ENCODE assay signal across 10 cellular contexts in the genomic region with DNA sequence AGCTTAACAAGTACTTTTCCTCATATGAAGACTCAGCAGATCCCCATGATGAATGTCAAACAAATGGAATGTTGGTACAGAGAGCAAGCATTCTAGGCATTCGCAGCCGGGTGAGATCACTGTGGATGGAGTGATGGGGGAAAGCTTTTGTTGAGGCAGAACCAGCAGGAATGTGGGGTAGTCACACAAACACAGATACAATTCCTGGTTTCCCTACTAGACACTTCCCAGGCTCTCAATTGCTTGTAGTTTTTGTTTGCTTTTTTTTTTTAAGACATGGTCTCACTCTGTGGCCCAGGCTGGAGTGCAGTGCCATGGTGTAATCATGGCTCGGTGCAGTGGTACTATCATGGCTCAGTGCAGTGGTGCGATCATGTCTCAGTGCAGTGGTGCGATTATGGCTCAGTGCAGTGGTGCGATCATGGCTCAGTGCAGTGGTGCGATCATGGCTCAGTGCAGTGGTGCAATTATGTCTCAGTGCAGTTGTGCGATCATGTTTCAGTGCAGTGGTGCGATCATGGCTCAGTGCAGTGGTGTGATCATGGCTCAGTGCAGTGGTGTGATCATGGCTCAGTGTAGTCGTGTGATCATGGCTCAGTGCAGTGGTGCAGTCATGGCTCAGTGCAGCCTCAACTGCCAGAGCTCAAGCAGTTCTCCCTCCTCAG. TPM values are rescaled to one million over a fixed set of nuclear protein-coding genes. Genes with fewer than 3 reads are reported as not detected.
DNase-seq lines count a peak whose midpoint lies in the region; ATAC-seq lines count a peak whose summit lies in the region.
"Had no signal": no experiment of that assay in that cellular context is flagged by ENCODE, and none has a peak within 500 bp of the region (broad histone marks: within the 10 kb centered on the region; RNA-seq: fewer than 3 reads in every experiment).

No MANE protein-coding gene starts in this region.

- no peak overlapping the region for H3K27ac Mint-ChIP-seq in natural killer cell treated with Interleukin-12 subunit alpha and Interleukin-12 subunit beta and Interleukin-15 and Interleukin-18, amount 100 ng/mL, for 72 hours
- H3K27ac Mint-ChIP-seq: memory B cell had no signal

- H3K4me3 Mint-ChIP-seq in natural killer cell treated with Interleukin-12 subunit alpha and Interleukin-12 subunit beta and Interleukin-15 and Interleukin-18, amount 100 ng/mL, for 72 hours, result no peak overlapping the region
- H3K4me3 Mint-ChIP-seq: activated naive CD8-positive, alpha-beta T cell; memory B cell had no signal

- no peaks in the 10 kb centered on the region for H3K36me3 Mint-ChIP-seq in natural killer cell treated with Interleukin-12 subunit alpha and Interleukin-12 subunit beta and Interleukin-15 and Interleukin-18, amount 100 ng/mL, for 72 hours
- H3K36me3 Mint-ChIP-seq: activated naive CD8-positive, alpha-beta T cell; memory B cell had no signal

- no peak for ATAC-seq in HG02938 (IDR thresholded peaks at IDR 0.05; ENCODE audit: unreplicated experiment)
- no peak for ATAC-seq in natural killer cell treated with Interleukin-12 subunit alpha and Interleukin-12 subunit beta and Interleukin-15 and Interleukin-18, amount 100 ng/mL, for 72 hours

- H3K9me3 Mint-ChIP-seq in natural killer cell treated with Interleukin-12 subunit alpha and Interleukin-12 subunit beta and Interleukin-15 and Interleukin-18, amount 100 ng/mL, for 72 hours, result no peaks in the 10 kb centered on the region
- H3K9me3 Mint-ChIP-seq: memory B cell had no signal

- no peak overlapping the region for H3K4me3 ChIP-seq in rectal smooth muscle tissue (ENCODE audit: low read length)

- H3K27me3 ChIP-seq in rectal smooth muscle tissue (ENCODE audit: control insufficient read depth, insufficient read depth, low read length), result no peaks in the 10 kb centered on the region

- peak; percentile 98 for DNase-seq in ELR (ENCODE audit: low read depth)
- peak; percentile 60 for DNase-seq in RKO (ENCODE audit: low spot score)
- DNase-seq in fibroblast of gingiva (ENCODE audit: low read depth), result peak; percentile 72
- no peak for DNase-seq in natural killer cell treated with Interleukin-12 subunit alpha and Interleukin-12 subunit beta and Interleukin-15 and Interleukin-18, amount 100 ng/mL, for 72 hours (ENCODE audit: low spot score)
- DNase-seq in NCI-H82 treated with DMSO at 0.1 percent for 48 hours (lab: John Stamatoyannopoulos, UW; ENCODE audit: unreplicated experiment), result no peak
- DNase-seq in stimulated activated CD4-positive, alpha-beta T cell treated with anti-CD3 and anti-CD28 coated beads, Interleukin-4, amount 100 ng/mL, for 24 hours, result no peak

- no peak overlapping the region for H3K9ac ChIP-seq in rectal smooth muscle tissue (ENCODE audit: low read length)

- peaks cover 24% of the 10 kb centered on the region in 2 donors for H3K4me1 Mint-ChIP-seq in natural killer cell treated with Interleukin-12 subunit alpha and Interleukin-12 subunit beta and Interleukin-15 and Interleukin-18, amount 100 ng/mL, for 72 hours (ENCODE audit: low read depth in 2 of 2)

- peak overlapping the region; percentile 56 for H3K27ac ChIP-seq in rectal smooth muscle tissue (ENCODE audit: low read depth, low read length)

- H3K4me1 ChIP-seq in rectal smooth muscle tissue (ENCODE audit: control insufficient read depth, insufficient read depth, low read length), result peaks cover 15% of the 10 kb centered on the region

- no peaks in the 10 kb centered on the region for H3K36me3 ChIP-seq in rectal smooth muscle tissue (ENCODE audit: control insufficient read depth, insufficient read depth, low read length)

- H3K27me3 Mint-ChIP-seq in natural killer cell treated with Interleukin-12 subunit alpha and Interleukin-12 subunit beta and Interleukin-15 and Interleukin-18, amount 100 ng/mL, for 72 hours, result peaks cover 12 to 13% of the 10 kb centered on the region in 2 donors
- H3K27me3 Mint-ChIP-seq: activated naive CD8-positive, alpha-beta T cell had no signal

RNA-seq across cellular contexts. Expression of a gene that starts 15.4 kb away (rescaled TPM):
- total RNA-seq in natural killer cell treated with Interleukin-12 subunit alpha and Interleukin-12 subunit beta and Interleukin-15 and Interleukin-18, amount 100 ng/mL, for 72 hours, result 100 to 1,000 TPM; 128 to 346 TPM

RNA-seq across cellular contexts. Expression of a gene that starts 17.2 kb away (rescaled TPM):
- total RNA-seq in natural killer cell treated with Interleukin-12 subunit alpha and Interleukin-12 subunit beta and Interleukin-15 and Interleukin-18, amount 100 ng/mL, for 72 hours, result 100 to 1,000 TPM; 219 to 319 TPM

RNA-seq across cellular contexts. Expression of a gene that starts 39.6 kb away (rescaled TPM):
- 1,000 to 10,000 TPM in 1 of 2 donors, 100 to 1,000 TPM in 1; 938 to 1,043 TPM for total RNA-seq in natural killer cell treated with Interleukin-12 subunit alpha and Interleukin-12 subunit beta and Interleukin-15 and Interleukin-18, amount 100 ng/mL, for 72 hours

RNA-seq across cellular contexts. Expression of a gene that starts 42.6 kb away (rescaled TPM):
- 100 to 1,000 TPM in 1 of 2 donors, 10 to 100 TPM in 1; 64.1 to 118 TPM for total RNA-seq in natural killer cell treated with Interleukin-12 subunit alpha and Interleukin-12 subunit beta and Interleukin-15 and Interleukin-18, amount 100 ng/mL, for 72 hours

Comparison
In these comparisons a context has a peak if more than half of its experiments do, and no peak if none do; other contexts are left out.
1. DNase-seq: peak in ELR (single experiment), RKO (single experiment) and fibroblast of gingiva (single experiment); none in natural killer cell treated with Interleukin-12 subunit alpha and Interleukin-12 subunit beta and Interleukin-15 and Interleukin-18, amount 100 ng/mL, for 72 hours (single experiment), NCI-H82 treated with DMSO at 0.1 percent for 48 hours (single experiment) and stimulated activated CD4-positive, alpha-beta T cell treated with anti-CD3 and anti-CD28 coated beads, Interleukin-4, amount 100 ng/mL, for 24 hours (single experiment).